11 cellular contexts compared by ENCODE assay signal in the genomic region with DNA sequence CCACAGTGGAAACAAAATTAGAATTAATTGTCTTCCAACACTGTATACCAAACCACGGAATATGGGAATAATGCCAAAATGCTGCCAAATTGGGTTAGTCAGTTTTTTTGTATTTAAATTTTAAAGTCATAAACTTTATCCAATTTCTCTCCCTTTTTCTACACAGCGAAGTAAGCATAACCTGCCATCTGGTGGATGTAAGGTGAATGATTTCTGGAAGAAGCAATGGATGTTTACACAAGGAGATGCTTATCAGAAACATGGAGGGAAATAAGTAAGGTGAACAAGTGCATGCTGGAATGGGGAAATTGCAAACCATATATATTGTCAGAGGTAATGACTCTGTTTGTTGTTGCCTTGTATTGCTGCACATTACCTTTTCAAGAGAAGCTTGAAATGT.
DNase-seq lines count a peak whose midpoint lies in the region; ATAC-seq and TF ChIP-seq lines count a peak whose summit lies in the region.
"Had no signal": no experiment of that assay in that cellular context is flagged by ENCODE, and none has a peak within 500 bp of the region (broad histone marks: within the 10 kb centered on the region; RNA-seq: fewer than 3 reads in every experiment).

No MANE protein-coding gene starts in this region.

- H3K4me3 Mint-ChIP-seq in MCF 10A (ENCODE audit: unreplicated experiment): no peak overlapping the region
- H3K4me3 Mint-ChIP-seq in activated CD8-positive, alpha-beta T cell treated with anti-CD3 and anti-CD28 coated beads, Interleukin-2, amount 10 ng/mL, durations not matched to agents 7 days and 5 days: no peak overlapping the region
- H3K4me3 Mint-ChIP-seq: CD4-positive, alpha-beta T cell had no signal

- TF ChIP-seq POLR2A in breast epithelium (IDR thresholded peaks at IDR 0.05): no peak

- H3K27ac Mint-ChIP-seq in MCF 10A (ENCODE audit: low read depth, unreplicated experiment): no peak overlapping the region
- H3K27ac Mint-ChIP-seq in activated CD8-positive, alpha-beta T cell treated with anti-CD3 and anti-CD28 coated beads, Interleukin-2, amount 10 ng/mL, durations not matched to agents 7 days and 5 days: no peak overlapping the region
- H3K27ac Mint-ChIP-seq: CD4-positive, alpha-beta T cell had no signal

- intact Hi-C loops in MCF 10A (cut with micrococcal nuclease) (loop anchor here (2.0 kb wide), 3 partner anchors 189 to 821 kb away; no protein-coding TSS in a partner anchor), breast epithelium (cut with DNase I; ENCODE audit: low total_unique reads) (no loop called here), upper lobe of right lung (cut with DNase I) (no loop called here)

- no peaks in the 10 kb centered on the region for H3K9me3 Mint-ChIP-seq in MCF 10A (ENCODE audit: unreplicated experiment)
- peaks cover 10% of the 10 kb centered on the region for H3K9me3 Mint-ChIP-seq in activated CD8-positive, alpha-beta T cell treated with anti-CD3 and anti-CD28 coated beads, Interleukin-2, amount 10 ng/mL, durations not matched to agents 7 days and 5 days (ENCODE audit: insufficient read depth)

- H3K27ac ChIP-seq in breast epithelium (no peak overlapping the region), upper lobe of right lung (no peak overlapping the region)
- H3K27ac ChIP-seq: stomach had no signal

- peaks cover 4% of the 10 kb centered on the region for H3K36me3 Mint-ChIP-seq in MCF 10A (ENCODE audit: insufficient read depth, unreplicated experiment)
- no peaks in the 10 kb centered on the region for H3K36me3 Mint-ChIP-seq in activated CD8-positive, alpha-beta T cell treated with anti-CD3 and anti-CD28 coated beads, Interleukin-2, amount 10 ng/mL, durations not matched to agents 7 days and 5 days (ENCODE audit: low read depth)

- H3K4me3 ChIP-seq in breast epithelium (no peak overlapping the region), choroid plexus epithelial cell (ENCODE audit: low read depth, low read length) (no peak overlapping the region), upper lobe of right lung (no peak overlapping the region)
- H3K4me3 ChIP-seq: stomach had no signal

- peak; percentile 26 for TF ChIP-seq CTCF in MCF 10A (IDR thresholded peaks at IDR 0.05; ENCODE audit: unreplicated experiment)
- TF ChIP-seq CTCF in breast epithelium (IDR thresholded peaks at IDR 0.05): no peak
- no peak for TF ChIP-seq CTCF in choroid plexus epithelial cell (conservative IDR thresholded peaks at IDR 0.05; ENCODE audit: low read depth, low read length)
- TF ChIP-seq CTCF in upper lobe of right lung (IDR thresholded peaks at IDR 0.05): peak; percentile 21

- no TSS peak for BruUV-seq in MCF 10A (replicated peaks; lab: Mats Ljungman, UMichigan)

- CTCF ChIA-PET in MCF 10A (lab: Yijun Ruan, JAX): interaction anchor here (0.5 to 0.7 kb wide), 5 partner anchors 14 to 493 kb away, joined by 3 to 5 read pairs (median 3); no protein-coding TSS in a partner anchor
- CTCF ChIA-PET in activated CD8-positive, alpha-beta T cell treated with anti-CD3 and anti-CD28 coated beads, Interleukin-2, amount 10 ng/mL, durations not matched to agents 7 days and 5 days (lab: Charles Lee): no interaction called here

- no peaks in the 10 kb centered on the region for H3K4me1 ChIP-seq in breast epithelium
- H3K4me1 ChIP-seq in upper lobe of right lung: no peaks in the 10 kb centered on the region
- H3K4me1 ChIP-seq: stomach had no signal

- H3K27me3 ChIP-seq in breast epithelium: no peaks in the 10 kb centered on the region
- H3K27me3 ChIP-seq in upper lobe of right lung: no peaks in the 10 kb centered on the region
- H3K27me3 ChIP-seq: stomach had no signal

- H3K4me1 Mint-ChIP-seq in MCF 10A (ENCODE audit: insufficient read depth, unreplicated experiment): no peaks in the 10 kb centered on the region
- H3K4me1 Mint-ChIP-seq in activated CD8-positive, alpha-beta T cell treated with anti-CD3 and anti-CD28 coated beads, Interleukin-2, amount 10 ng/mL, durations not matched to agents 7 days and 5 days (ENCODE audit: low read depth): no peaks in the 10 kb centered on the region

- no peaks in the 10 kb centered on the region for H3K27me3 Mint-ChIP-seq in MCF 10A (ENCODE audit: insufficient read depth, unreplicated experiment)
- H3K27me3 Mint-ChIP-seq in activated CD8-positive, alpha-beta T cell treated with anti-CD3 and anti-CD28 coated beads, Interleukin-2, amount 10 ng/mL, durations not matched to agents 7 days and 5 days (ENCODE audit: low read depth): no peaks in the 10 kb centered on the region
- H3K27me3 Mint-ChIP-seq: CD4-positive, alpha-beta T cell had no signal

- peak; percentile 48 for DNase-seq in MCF 10A (ENCODE audit: unreplicated experiment)
- no peak for DNase-seq in breast epithelium (ENCODE audit: low spot score in 2 of 2)
- DNase-seq in NCI-H446 treated with DMSO at 0.1 percent for 48 hours (lab: John Stamatoyannopoulos, UW): peak; percentile 3
- DNase-seq in choroid plexus epithelial cell (ENCODE audit: low read depth): peak; percentile 5
- DNase-seq in upper lobe of right lung: no peak
- DNase-seq in activated CD8-positive, alpha-beta T cell treated with anti-CD3 and anti-CD28 coated beads, Interleukin-2, amount 10 ng/mL, durations not matched to agents 7 days and 5 days: no peak
- DNase-seq: amygdala; CD4-positive, alpha-beta T cell; stomach had no signal

- no peaks in the 10 kb centered on the region for H3K36me3 ChIP-seq in breast epithelium
- no peaks in the 10 kb centered on the region for H3K36me3 ChIP-seq in upper lobe of right lung
- H3K36me3 ChIP-seq: stomach had no signal

- POLR2A ChIA-PET in MCF 10A (lab: Yijun Ruan, JAX): interaction anchor here (0.7 kb wide), 1 partner anchor 377 kb away, joined by 3 read pairs; no protein-coding TSS in a partner anchor
- POLR2A ChIA-PET in activated CD8-positive, alpha-beta T cell treated with anti-CD3 and anti-CD28 coated beads, Interleukin-2, amount 10 ng/mL, durations not matched to agents 7 days and 5 days (lab: Charles Lee): no interaction called here

- H3K9me3 ChIP-seq in breast epithelium (no peaks in the 10 kb centered on the region), upper lobe of right lung (no peaks in the 10 kb centered on the region)

- ATAC-seq in upper lobe of right lung (no peak), GM19023 (IDR thresholded peaks at IDR 0.05; ENCODE audit: unreplicated experiment) (no peak), GM19395 (IDR thresholded peaks at IDR 0.05; ENCODE audit: unreplicated experiment) (no peak)
- no peak for ATAC-seq in activated CD8-positive, alpha-beta T cell treated with anti-CD3 and anti-CD28 coated beads, Interleukin-2, amount 10 ng/mL, durations not matched to agents 7 days and 5 days

Comparison
In these comparisons a context has a peak if more than half of its experiments do, and no peak if none do; other contexts are left out.
1. DNase-seq: peak in MCF 10A (single experiment), NCI-H446 treated with DMSO at 0.1 percent for 48 hours (single experiment) and choroid plexus epithelial cell (single experiment); none in breast epithelium (0 of 2), upper lobe of right lung (single experiment) and activated CD8-positive, alpha-beta T cell treated with anti-CD3 and anti-CD28 coated beads, Interleukin-2, amount 10 ng/mL, durations not matched to agents 7 days and 5 days (single experiment).
2. CTCF ChIP-seq: peak in MCF 10A (single experiment) and upper lobe of right lung (single experiment); none in breast epithelium (0 of 3) and choroid plexus epithelial cell (single experiment).